In genomic region chr21:43146663-43147062, GRCh38 we compare ENCODE assay signal across 20 cellular contexts. TPM values are rescaled to one million over a fixed set of nuclear protein-coding genes. Genes with fewer than 3 reads are reported as not detected.
"Had no signal": no experiment of that assay in that cellular context is flagged by ENCODE, and none has a peak within 500 bp of the region (broad histone marks: within the 10 kb centered on the region; RNA-seq: fewer than 3 reads in every experiment).

No MANE protein-coding gene starts in this region.

RNA-seq across cellular contexts. Expression of gene CRYAA, which starts 22.1 kb away (rescaled TPM):
- total RNA-seq: activated naive CD4-positive, alpha-beta T cell treated with anti-CD3 and anti-CD28 coated beads for 36 hours; activated naive CD4-positive, alpha-beta T cell treated with anti-CD3 and anti-CD28 coated beads, Interleukin-2, amount 50 U/mL, for 72 hours; activated naive CD8-positive, alpha-beta T cell treated with anti-CD3 and anti-CD28 coated beads for 36 hours; activated naive CD8-positive, alpha-beta T cell treated with anti-CD3 and anti-CD28 coated beads, Interleukin-2, amount 10 ng/mL, durations not matched to agents 7 days and 5 days; activated T-cell treated with anti-CD3 and anti-CD28 coated beads, Interleukin-2, amount 50 U/mL, for 4 hours; activated T-cell treated with anti-CD3 and anti-CD28 coated beads, Interleukin-2, amount 50 U/mL, for 72 hours; activated T-helper 1 cell treated with anti-CD3 and anti-CD28 coated beads, Interleukin-12 subunit alpha, Interleukin-12 subunit beta, Interleukin-2, Interleukin-4 antibody, amounts not matched to agents 30 ng/mL and 10 ng/mL and 1 ng/mL, durations not matched to agents 14 hours and 24 hours and 36 hours; activated T-helper 17 cell treated with anti-CD3 and anti-CD28 coated beads, Interleukin-2, amount 50 U/mL, for 72 hours; activated T-helper 2 cell treated with anti-CD3 and anti-CD28 coated beads, Interferon-gamma antibody, Interleukin-2, Interleukin-4, amounts not matched to agents 10 μg/mL and 5 μg/mL and 100 μg/mL, durations not matched to agents 14 hours and 24 hours and 36 hours; adrenal gland; aorta; ascending aorta; astrocyte; body of pancreas; breast epithelium; bronchial epithelial cell; cardiac muscle cell; cardiac septum; cerebellum had no signal
- polyA plus RNA-seq: adipose tissue, adrenal gland, aorta, cardiac muscle cell had no signal
